In genomic region chr17:82753201-82753464, GRCh38 we compare ENCODE assay signal across 1 cellular context.
TF ChIP-seq lines count a peak whose summit lies in the region.

No MANE protein-coding gene starts in this region.

TF ChIP-seq in GM12878, 131 proteins besides CTCF, POLR2A, EP300 and RAD21:
- TF ChIP-seq HDGF (IDR thresholded peaks at IDR 0.05) (no peak), ZNF207 (IDR thresholded peaks at IDR 0.05; ENCODE audit: borderline replicate concordance) (no peak), MYB (IDR thresholded peaks at IDR 0.05; ENCODE audit: borderline replicate concordance, low read depth, low read length) (no peak), IKZF2 (IDR thresholded peaks at IDR 0.05) (no peak), HDAC6 (IDR thresholded peaks at IDR 0.05; ENCODE audit: unreplicated experiment) (no peak), SP1 (IDR thresholded peaks at IDR 0.05; ENCODE audit: low read depth, low read length) (no peak), SIN3A (IDR thresholded peaks at IDR 0.05; ENCODE audit: low read depth, low read length) (no peak), ATF3 (IDR thresholded peaks at IDR 0.05; ENCODE audit: borderline replicate concordance, extremely low read depth, low read depth, low read length) (no peak), TCF7 (IDR thresholded peaks at IDR 0.05; ENCODE audit: borderline replicate concordance) (no peak), RFX5 (IDR thresholded peaks at IDR 0.05; ENCODE audit: low read depth, low read length) (no peak), RUNX3 (IDR thresholded peaks at IDR 0.05; ENCODE audit: low read length) (no peak), KAT2A (conservative IDR thresholded peaks at IDR 0.05; ENCODE audit: control insufficient read depth, low read depth, low read length) (no peak), RB1 (IDR thresholded peaks at IDR 0.05; ENCODE audit: borderline replicate concordance) (no peak), WRNIP1 (IDR thresholded peaks at IDR 0.05; ENCODE audit: borderline replicate concordance, low read depth, low read length) (no peak)
- TF ChIP-seq, protein P1, sequence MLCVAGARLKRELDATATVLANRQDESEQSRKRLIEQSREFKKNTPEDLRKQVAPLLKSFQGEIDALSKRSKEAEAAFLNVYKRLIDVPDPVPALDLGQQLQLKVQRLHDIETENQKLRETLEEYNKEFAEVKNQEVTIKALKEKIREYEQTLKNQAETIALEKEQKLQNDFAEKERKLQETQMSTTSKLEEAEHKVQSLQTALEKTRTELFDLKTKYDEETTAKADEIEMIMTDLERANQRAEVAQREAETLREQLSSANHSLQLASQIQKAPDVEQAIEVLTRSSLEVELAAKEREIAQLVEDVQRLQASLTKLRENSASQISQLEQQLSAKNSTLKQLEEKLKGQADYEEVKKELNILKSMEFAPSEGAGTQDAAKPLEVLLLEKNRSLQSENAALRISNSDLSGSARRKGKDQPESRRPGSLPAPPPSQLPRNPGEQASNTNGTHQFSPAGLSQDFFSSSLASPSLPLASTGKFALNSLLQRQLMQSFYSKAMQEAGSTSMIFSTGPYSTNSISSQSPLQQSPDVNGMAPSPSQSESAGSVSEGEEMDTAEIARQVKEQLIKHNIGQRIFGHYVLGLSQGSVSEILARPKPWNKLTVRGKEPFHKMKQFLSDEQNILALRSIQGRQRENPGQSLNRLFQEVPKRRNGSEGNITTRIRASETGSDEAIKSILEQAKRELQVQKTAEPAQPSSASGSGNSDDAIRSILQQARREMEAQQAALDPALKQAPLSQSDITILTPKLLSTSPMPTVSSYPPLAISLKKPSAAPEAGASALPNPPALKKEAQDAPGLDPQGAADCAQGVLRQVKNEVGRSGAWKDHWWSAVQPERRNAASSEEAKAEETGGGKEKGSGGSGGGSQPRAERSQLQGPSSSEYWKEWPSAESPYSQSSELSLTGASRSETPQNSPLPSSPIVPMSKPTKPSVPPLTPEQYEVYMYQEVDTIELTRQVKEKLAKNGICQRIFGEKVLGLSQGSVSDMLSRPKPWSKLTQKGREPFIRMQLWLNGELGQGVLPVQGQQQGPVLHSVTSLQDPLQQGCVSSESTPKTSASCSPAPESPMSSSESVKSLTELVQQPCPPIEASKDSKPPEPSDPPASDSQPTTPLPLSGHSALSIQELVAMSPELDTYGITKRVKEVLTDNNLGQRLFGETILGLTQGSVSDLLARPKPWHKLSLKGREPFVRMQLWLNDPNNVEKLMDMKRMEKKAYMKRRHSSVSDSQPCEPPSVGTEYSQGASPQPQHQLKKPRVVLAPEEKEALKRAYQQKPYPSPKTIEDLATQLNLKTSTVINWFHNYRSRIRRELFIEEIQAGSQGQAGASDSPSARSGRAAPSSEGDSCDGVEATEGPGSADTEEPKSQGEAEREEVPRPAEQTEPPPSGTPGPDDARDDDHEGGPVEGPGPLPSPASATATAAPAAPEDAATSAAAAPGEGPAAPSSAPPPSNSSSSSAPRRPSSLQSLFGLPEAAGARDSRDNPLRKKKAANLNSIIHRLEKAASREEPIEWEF (IDR thresholded peaks at IDR 0.05; ENCODE audit: insufficient replicate concordance, low read depth, low read length): no peak
